Comparison of ENCODE assay signal across 1 cellular context in the genomic region with DNA sequence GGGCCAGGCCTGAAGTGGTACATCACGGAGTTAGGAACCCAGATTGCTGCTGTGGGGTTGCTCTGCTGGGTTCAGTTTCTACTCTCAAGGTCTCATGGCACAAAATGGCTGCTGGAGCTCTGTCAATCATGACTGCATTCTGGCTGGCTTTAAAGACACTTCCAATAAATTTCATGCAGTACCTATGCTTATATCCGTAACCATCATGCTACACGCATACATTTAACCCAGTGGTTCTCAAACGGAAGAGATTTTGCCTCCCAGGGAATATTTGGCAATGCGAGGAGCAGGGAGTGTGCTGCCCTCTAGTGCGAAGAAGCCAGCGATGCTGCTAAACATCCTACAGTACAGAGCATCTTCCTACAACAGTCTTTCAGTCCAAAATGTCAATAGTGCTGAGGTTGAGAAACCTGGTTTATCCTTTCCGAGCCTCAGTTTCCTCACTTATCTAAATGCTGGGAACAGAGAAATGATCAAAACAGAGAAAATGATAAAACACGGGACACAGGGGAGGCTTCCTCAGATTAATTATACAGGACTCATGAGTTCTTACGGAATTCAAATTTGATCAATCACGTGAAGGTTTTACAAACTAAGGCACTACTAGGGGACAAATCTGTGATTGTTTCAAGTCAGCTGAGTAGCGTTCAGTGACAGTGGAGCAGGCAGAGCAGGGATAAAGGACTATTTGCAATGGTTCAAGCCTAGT.
TF ChIP-seq lines count a peak whose summit lies in the region.

No MANE protein-coding gene starts in this region.

TF ChIP-seq in K562, 482 proteins besides CTCF, POLR2A, EP300 and RAD21 (continued from another document):
- TF ChIP-seq, protein P1, sequence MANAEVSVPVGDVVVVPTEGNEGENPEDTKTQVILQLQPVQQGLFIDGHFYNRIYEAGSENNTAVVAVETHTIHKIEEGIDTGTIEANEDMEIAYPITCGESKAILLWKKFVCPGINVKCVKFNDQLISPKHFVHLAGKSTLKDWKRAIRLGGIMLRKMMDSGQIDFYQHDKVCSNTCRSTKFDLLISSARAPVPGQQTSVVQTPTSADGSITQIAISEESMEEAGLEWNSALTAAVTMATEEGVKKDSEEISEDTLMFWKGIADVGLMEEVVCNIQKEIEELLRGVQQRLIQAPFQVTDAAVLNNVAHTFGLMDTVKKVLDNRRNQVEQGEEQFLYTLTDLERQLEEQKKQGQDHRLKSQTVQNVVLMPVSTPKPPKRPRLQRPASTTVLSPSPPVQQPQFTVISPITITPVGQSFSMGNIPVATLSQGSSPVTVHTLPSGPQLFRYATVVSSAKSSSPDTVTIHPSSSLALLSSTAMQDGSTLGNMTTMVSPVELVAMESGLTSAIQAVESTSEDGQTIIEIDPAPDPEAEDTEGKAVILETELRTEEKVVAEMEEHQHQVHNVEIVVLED (CRISPR knock-in tag; IDR thresholded peaks at IDR 0.05) = no peak
- TF ChIP-seq WHSC1 (IDR thresholded peaks at IDR 0.05; ENCODE audit: low read length) (no peak), STAG1 (CRISPR knock-in tag; IDR thresholded peaks at IDR 0.05; ENCODE audit: borderline replicate concordance) (peak; percentile 38; the same call in 1 of the 2 replicates), CC2D1A (IDR thresholded peaks at IDR 0.05) (0 out of 2 replicates have a peak, but pooled peaks have one; percentile 21), ETV1 (tag; conservative IDR thresholded peaks at IDR 0.05; ENCODE audit: low read depth) (0 out of 2 replicates have a peak, but pooled peaks have one; percentile 14), JUND (IDR thresholded peaks at IDR 0.05; ENCODE audit: borderline replicate concordance, low read depth, low read length) (peak; percentile 27; the same call in 1 of the 2 replicates), JUND (tag; IDR thresholded peaks at IDR 0.05; ENCODE audit: borderline replicate concordance, low read depth, low read length) (no peak), ZFP30 (CRISPR knock-in tag; IDR thresholded peaks at IDR 0.05; ENCODE audit: borderline replicate concordance) (no peak), HLTF (IDR thresholded peaks at IDR 0.05) (0 out of 2 replicates have a peak, but pooled peaks have one; percentile 40), STAT5B (CRISPR knock-in tag; IDR thresholded peaks at IDR 0.05) (no peak), NCOA6 (IDR thresholded peaks at IDR 0.05) (no peak), ZNF583 (CRISPR knock-in tag; IDR thresholded peaks at IDR 0.05) (no peak), RBM25 (IDR thresholded peaks at IDR 0.05; ENCODE audit: low read depth, low read length, severe bottlenecking) (peak; percentile 97), NFIC (IDR thresholded peaks at IDR 0.05) (no peak), TEAD1 (CRISPR knock-in tag; IDR thresholded peaks at IDR 0.05) (0 out of 4 replicates have a peak, but pooled peaks of 1 of the 2 experiments have one; percentile 37), ESRRB (CRISPR knock-in tag; IDR thresholded peaks at IDR 0.05; ENCODE audit: borderline replicate concordance) (no peak), GABPA (tag; conservative IDR thresholded peaks at IDR 0.05; ENCODE audit: low read depth) (no peak), SMARCA5 (IDR thresholded peaks at IDR 0.05) (peak; percentile 79), YY1 (IDR thresholded peaks at IDR 0.05; ENCODE audit: borderline replicate concordance in 1 of 3, control insufficient read depth in 1 of 3, extremely low read depth in 1 of 3, insufficient read depth in 3 of 3, insufficient read length in 1 of 3, insufficient replicate concordance in 2 of 3, low read depth in 1 of 3, low read length in 2 of 3) (peak in 1 of 3 experiments; percentile 60), PURB (CRISPR knock-in tag; IDR thresholded peaks at IDR 0.05; ENCODE audit: low read depth) (no peak), JUN (IDR thresholded peaks at IDR 0.05; ENCODE audit: borderline replicate concordance, low read depth, low read length) (no peak), JUN (CRISPR knock-in tag; IDR thresholded peaks at IDR 0.05; ENCODE audit: borderline replicate concordance) (no peak), SMC3 (conservative IDR thresholded peaks at IDR 0.05; ENCODE audit: insufficient read depth, low read depth, low read length) (peak; percentile 54), SNRNP70 (optimal IDR thresholded peaks at IDR 0.05; ENCODE audit: low read depth, low read length) (no peak), TGIF2 (CRISPR knock-in tag; IDR thresholded peaks at IDR 0.05) (no peak), CTBP1 (IDR thresholded peaks at IDR 0.05; ENCODE audit: borderline replicate concordance) (peak; percentile 62; the same call in 1 of the 2 replicates), POLR2AphosphoS2 (IDR thresholded peaks at IDR 0.05; ENCODE audit: low read length) (no peak), ZC3H8 (IDR thresholded peaks at IDR 0.05) (no peak), ADNP (tag; IDR thresholded peaks at IDR 0.05) (peak; percentile 54; the same call in 1 of the 2 replicates), RHOXF2B (CRISPR knock-in tag; conservative IDR thresholded peaks at IDR 0.05) (no peak)
- TF ChIP-seq, protein P2, sequence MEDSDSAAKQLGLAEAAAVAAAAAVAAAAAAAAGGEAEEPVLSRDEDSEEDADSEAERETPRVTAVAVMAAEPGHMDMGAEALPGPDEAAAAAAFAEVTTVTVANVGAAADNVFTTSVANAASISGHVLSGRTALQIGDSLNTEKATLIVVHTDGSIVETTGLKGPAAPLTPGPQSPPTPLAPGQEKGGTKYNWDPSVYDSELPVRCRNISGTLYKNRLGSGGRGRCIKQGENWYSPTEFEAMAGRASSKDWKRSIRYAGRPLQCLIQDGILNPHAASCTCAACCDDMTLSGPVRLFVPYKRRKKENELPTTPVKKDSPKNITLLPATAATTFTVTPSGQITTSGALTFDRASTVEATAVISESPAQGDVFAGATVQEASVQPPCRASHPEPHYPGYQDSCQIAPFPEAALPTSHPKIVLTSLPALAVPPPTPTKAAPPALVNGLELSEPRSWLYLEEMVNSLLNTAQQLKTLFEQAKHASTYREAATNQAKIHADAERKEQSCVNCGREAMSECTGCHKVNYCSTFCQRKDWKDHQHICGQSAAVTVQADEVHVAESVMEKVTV (CRISPR knock-in tag; IDR thresholded peaks at IDR 0.05) = peak; percentile 41; the same call in 1 of the 2 replicates
- TF ChIP-seq, protein P3, sequence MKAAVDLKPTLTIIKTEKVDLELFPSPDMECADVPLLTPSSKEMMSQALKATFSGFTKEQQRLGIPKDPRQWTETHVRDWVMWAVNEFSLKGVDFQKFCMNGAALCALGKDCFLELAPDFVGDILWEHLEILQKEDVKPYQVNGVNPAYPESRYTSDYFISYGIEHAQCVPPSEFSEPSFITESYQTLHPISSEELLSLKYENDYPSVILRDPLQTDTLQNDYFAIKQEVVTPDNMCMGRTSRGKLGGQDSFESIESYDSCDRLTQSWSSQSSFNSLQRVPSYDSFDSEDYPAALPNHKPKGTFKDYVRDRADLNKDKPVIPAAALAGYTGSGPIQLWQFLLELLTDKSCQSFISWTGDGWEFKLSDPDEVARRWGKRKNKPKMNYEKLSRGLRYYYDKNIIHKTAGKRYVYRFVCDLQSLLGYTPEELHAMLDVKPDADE (conservative IDR thresholded peaks at IDR 0.05; ENCODE audit: control insufficient read depth, low read depth, low read length) = no peak
- TF ChIP-seq, protein P4, sequence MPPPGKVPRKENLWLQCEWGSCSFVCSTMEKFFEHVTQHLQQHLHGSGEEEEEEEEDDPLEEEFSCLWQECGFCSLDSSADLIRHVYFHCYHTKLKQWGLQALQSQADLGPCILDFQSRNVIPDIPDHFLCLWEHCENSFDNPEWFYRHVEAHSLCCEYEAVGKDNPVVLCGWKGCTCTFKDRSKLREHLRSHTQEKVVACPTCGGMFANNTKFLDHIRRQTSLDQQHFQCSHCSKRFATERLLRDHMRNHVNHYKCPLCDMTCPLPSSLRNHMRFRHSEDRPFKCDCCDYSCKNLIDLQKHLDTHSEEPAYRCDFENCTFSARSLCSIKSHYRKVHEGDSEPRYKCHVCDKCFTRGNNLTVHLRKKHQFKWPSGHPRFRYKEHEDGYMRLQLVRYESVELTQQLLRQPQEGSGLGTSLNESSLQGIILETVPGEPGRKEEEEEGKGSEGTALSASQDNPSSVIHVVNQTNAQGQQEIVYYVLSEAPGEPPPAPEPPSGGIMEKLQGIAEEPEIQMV (tag; conservative IDR thresholded peaks at IDR 0.05; ENCODE audit: low read depth) = no peak
- TF ChIP-seq, protein P5, sequence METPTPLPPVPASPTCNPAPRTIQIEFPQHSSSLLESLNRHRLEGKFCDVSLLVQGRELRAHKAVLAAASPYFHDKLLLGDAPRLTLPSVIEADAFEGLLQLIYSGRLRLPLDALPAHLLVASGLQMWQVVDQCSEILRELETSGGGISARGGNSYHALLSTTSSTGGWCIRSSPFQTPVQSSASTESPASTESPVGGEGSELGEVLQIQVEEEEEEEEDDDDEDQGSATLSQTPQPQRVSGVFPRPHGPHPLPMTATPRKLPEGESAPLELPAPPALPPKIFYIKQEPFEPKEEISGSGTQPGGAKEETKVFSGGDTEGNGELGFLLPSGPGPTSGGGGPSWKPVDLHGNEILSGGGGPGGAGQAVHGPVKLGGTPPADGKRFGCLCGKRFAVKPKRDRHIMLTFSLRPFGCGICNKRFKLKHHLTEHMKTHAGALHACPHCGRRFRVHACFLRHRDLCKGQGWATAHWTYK (CRISPR knock-in tag; IDR thresholded peaks at IDR 0.05) = no peak
